ENCODE assay signal across 8 cellular contexts in genomic region chr9:99059074-99059894, GRCh38. TPM values are rescaled to one million over a fixed set of nuclear protein-coding genes. Genes with fewer than 3 reads are reported as not detected.
DNase-seq lines count a peak whose midpoint lies in the region; ATAC-seq and TF ChIP-seq lines count a peak whose summit lies in the region.

No MANE protein-coding gene starts in this region.

- ATAC-seq in GM21447 (IDR thresholded peaks at IDR 0.05; ENCODE audit: unreplicated experiment) = peak; percentile 57

- H3K27ac ChIP-seq in Karpas-422 (ENCODE audit: low read length) (peak overlapping the region; percentile 98), brain microvascular endothelial cell (peak overlapping the region; percentile 95), sigmoid colon (peak overlapping the region; percentile 41 to 87 (median 68))

- no peaks in the 10 kb centered on the region for H3K9me3 ChIP-seq in Karpas-422 (ENCODE audit: low read length)
- H3K9me3 ChIP-seq in sigmoid colon = no peaks in the 10 kb centered on the region

- H3K36me3 ChIP-seq in Karpas-422 (ENCODE audit: insufficient read depth, low read length) (no peaks in the 10 kb centered on the region), brain microvascular endothelial cell (replicated peaks) (no peaks in the 10 kb centered on the region), sigmoid colon (peaks cover 22 to 75% (median 34%) of the 10 kb centered on the region in 4 donors)

- no peak for TF ChIP-seq EP300 in sigmoid colon (IDR thresholded peaks at IDR 0.05)

- intact Hi-C loops in sigmoid colon (cut with DNase I) = no loop called here

- TF ChIP-seq CTCF in brain microvascular endothelial cell (IDR thresholded peaks at IDR 0.05; ENCODE audit: low read depth, low read length, missing control alignments) (no peak), sigmoid colon (IDR thresholded peaks at IDR 0.05) (no peak)

- no peaks in the 10 kb centered on the region for H3K9me2 ChIP-seq in Karpas-422 (replicated peaks; ENCODE audit: insufficient read depth, low read length)

- no peak for TF ChIP-seq POLR2A in sigmoid colon (IDR thresholded peaks at IDR 0.05)

- DNase-seq in GDM1 (lab: John Stamatoyannopoulos, UW) (peak; percentile 70), Karpas-422 (peak; percentile 93), brain microvascular endothelial cell (no peak), sigmoid colon (no peak), NCI-H82 (lab: John Stamatoyannopoulos, UW) (no peak), SK-N-DZ (ENCODE audit: low spot score) (no peak), NCI-H345 treated with DMSO at 0.1 percent for 48 hours (lab: John Stamatoyannopoulos, UW; ENCODE audit: unreplicated experiment) (no peak)

- no peaks in the 10 kb centered on the region for H4K20me1 ChIP-seq in Karpas-422 (ENCODE audit: insufficient read depth, low read depth, low read length)

- H3K27me3 ChIP-seq in Karpas-422 (ENCODE audit: low read length) (no peaks in the 10 kb centered on the region), brain microvascular endothelial cell (replicated peaks) (no peaks in the 10 kb centered on the region), sigmoid colon (no peaks in the 10 kb centered on the region)

- WGBS in sigmoid colon, 2 donors = 51 to 69% methylated on average over 7 of the region's 7 CpGs

- peak overlapping the region; percentile 89 for H2AFZ ChIP-seq in Karpas-422 (ENCODE audit: low read length)

- peaks cover 56% of the 10 kb centered on the region for H3K4me1 ChIP-seq in Karpas-422 (ENCODE audit: low read length)
- peaks cover 0 to 29% (median 23%) of the 10 kb centered on the region in 4 donors for H3K4me1 ChIP-seq in sigmoid colon

- H3K4me2 ChIP-seq in Karpas-422 (ENCODE audit: low read depth, low read length, poor library complexity, severe bottlenecking) = peak overlapping the region; percentile 85

- no peaks in the 10 kb centered on the region for H3K79me2 ChIP-seq in Karpas-422 (ENCODE audit: low read length)

- H3K9ac ChIP-seq in Karpas-422 (ENCODE audit: low read length) = peak overlapping the region; percentile 67

- H3K4me3 ChIP-seq in Karpas-422 (ENCODE audit: low read length) (peak overlapping the region; percentile 55), brain microvascular endothelial cell (ENCODE audit: low read depth, low read length) (no peak overlapping the region), sigmoid colon (no peak overlapping the region)

- in situ Hi-C loops in brain microvascular endothelial cell (cut with HindIII; ENCODE audit: low pct_ligation_motif_present, low sequenced_read_pairs) = no loop called here

RNA-seq across cellular contexts. Expression of gene TGFBR1, which starts 45.6 kb away (rescaled TPM):
- 7.2 and 17.9 TPM in 2 replicates for total RNA-seq in Karpas-422 (2014; rRNA removed; shearing (Covaris generic); ENCODE audit: low replicate concordance)
- total RNA-seq in sigmoid colon = 10 to 100 TPM; 48.4 to 84.3 (median 62.5) TPM
- polyA plus RNA-seq in sigmoid colon = 1 to 10 TPM; 3.9 to 8.5 (median 4.2) TPM
- polyA plus RNA-seq in SK-N-DZ (2014; cell fraction: cytosol; rRNA removed) = 24.6 and 24.7 TPM in 2 replicates
- 13.3 and 15.2 TPM in 2 replicates for polyA plus RNA-seq in SK-N-DZ (2014; cell fraction: nucleus; rRNA removed)

Comparison
In these comparisons a context has a peak if more than half of its experiments do, and no peak if none do; other contexts are left out.
1. DNase-seq: peak in GDM1 (single experiment) and Karpas-422 (single experiment); none in brain microvascular endothelial cell (single experiment), sigmoid colon (single experiment), NCI-H82 (single experiment), SK-N-DZ (single experiment) and NCI-H345 treated with DMSO at 0.1 percent for 48 hours (single experiment).
2. Peak in every context shown above with its lines, with median percentiles within 50 percentile points of each other: H3K27ac ChIP-seq.